Comparison of ENCODE assay signal across 8 cellular contexts in the genomic region with DNA sequence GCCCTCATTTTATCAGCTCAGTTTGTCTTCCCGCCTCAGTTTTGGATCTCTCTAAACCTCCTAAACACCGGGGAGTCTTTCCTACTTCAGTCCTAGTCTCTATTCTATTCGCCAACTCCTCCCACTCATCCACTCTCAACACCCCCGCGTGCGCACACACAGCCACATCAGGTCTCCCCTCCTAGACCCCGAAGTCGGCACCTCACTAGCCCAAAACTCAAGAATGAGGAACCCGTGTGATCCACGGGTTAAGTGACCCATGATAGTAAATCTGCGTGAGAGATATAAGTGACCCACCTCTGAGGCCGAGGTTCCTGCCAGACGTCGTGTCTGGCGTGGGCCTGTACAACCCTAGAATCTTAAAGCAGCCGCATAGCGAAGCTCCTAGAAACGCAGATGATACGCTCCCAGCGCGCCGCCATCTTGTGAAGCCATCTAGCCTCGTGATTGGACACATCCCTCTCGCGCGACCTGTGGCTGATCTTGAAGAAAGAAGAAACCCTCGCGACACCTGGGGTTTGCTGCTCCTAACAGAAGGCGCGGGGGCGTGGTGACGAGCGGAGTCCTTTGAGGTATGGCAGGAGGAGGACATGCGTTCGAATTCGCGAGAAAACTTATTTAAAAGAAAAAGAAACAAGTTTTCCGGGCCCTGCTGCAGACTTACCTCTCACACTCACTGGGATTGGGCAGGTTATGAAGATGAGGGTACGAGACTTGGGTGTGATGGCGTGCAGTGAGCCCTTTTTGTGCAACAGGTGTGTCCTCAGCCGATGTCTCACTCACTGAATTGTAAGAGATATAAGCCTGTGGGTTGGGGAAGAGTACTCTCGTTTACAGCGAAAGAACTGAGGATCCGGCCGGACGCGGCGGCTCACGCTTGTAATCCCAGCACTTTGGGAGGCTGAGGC. TPM values are rescaled to one million over a fixed set of nuclear protein-coding genes. Genes with fewer than 3 reads are reported as not detected.
DNase-seq lines count a peak whose midpoint lies in the region; ATAC-seq, FAIRE-seq and TF ChIP-seq lines count a peak whose summit lies in the region.

A gene with protein sequence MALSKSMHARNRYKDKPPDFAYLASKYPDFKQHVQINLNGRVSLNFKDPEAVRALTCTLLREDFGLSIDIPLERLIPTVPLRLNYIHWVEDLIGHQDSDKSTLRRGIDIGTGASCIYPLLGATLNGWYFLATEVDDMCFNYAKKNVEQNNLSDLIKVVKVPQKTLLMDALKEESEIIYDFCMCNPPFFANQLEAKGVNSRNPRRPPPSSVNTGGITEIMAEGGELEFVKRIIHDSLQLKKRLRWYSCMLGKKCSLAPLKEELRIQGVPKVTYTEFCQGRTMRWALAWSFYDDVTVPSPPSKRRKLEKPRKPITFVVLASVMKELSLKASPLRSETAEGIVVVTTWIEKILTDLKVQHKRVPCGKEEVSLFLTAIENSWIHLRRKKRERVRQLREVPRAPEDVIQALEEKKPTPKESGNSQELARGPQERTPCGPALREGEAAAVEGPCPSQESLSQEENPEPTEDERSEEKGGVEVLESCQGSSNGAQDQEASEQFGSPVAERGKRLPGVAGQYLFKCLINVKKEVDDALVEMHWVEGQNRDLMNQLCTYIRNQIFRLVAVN (minus strand): TSS at position 427 of the 908 bp plus-strand sequence. CDS start 9,557 bp downstream, outside the sequence.

- ATAC-seq in GM21367 (IDR thresholded peaks at IDR 0.05; ENCODE audit: unreplicated experiment) = peak; percentile 92

- H3K36me3 ChIP-seq in H1 (ENCODE audit: control insufficient read depth in 2 of 4, insufficient read depth in 4 of 4, low read length in 3 of 4) = peaks cover 0 to 5% (median 0%) of the 10 kb centered on the region in 4 experiments; a peak in 2 of 8 replicates

- FAIRE-seq in H1 (lab: Jason Lieb, UNC) = peak; percentile 95

- H3K56ac ChIP-seq in H1 (replicated peaks; ENCODE audit: insufficient read length, low read depth, low read length) = peak within 1 kb of the TSS; percentile 67

- H3K4me2 ChIP-seq in H1 (ENCODE audit: insufficient read depth in 1 of 2, low read depth in 2 of 2, low read length in 2 of 2) = peak within 1 kb of the TSS; percentile 70 to 80

- no peak within 1 kb of the TSS for H3K23ac ChIP-seq in H1 (ENCODE audit: insufficient read length)

- peak within 1 kb of the TSS; percentile 35; the same call in 1 of the 2 replicates for H2BK12ac ChIP-seq in H1 (ENCODE audit: low read depth, low read length)

- H2BK15ac ChIP-seq in H1 (ENCODE audit: low read length) = 0 out of 2 replicates have a peak within 1 kb of the TSS, but pooled peaks have one; percentile 49

- H3K4ac ChIP-seq in H1 (replicated peaks; ENCODE audit: insufficient read length, low read depth, low read length) = peak within 1 kb of the TSS; percentile 87

- H4K8ac ChIP-seq in H1 (ENCODE audit: extremely low read depth, insufficient read depth, low read length) = peak within 1 kb of the TSS; percentile 98; the same call in 1 of the 2 replicates

- POLR2A ChIA-PET in H1 (lab: Charles Lee; ENCODE audit: partially characterized antibody) = interaction anchor here (0.6 to 2.5 kb wide), 24 partner anchors 10 to 966 kb away, joined by 3 to 19 read pairs (median 4); a partner anchor contains a TSS

- peak within 1 kb of the TSS; percentile 90 for H3K27ac ChIP-seq in H1 (ENCODE audit: low read depth, low read length)

- H3K14ac ChIP-seq in H1 (ENCODE audit: insufficient read length) = peak within 1 kb of the TSS; percentile 94

- peak within 1 kb of the TSS; percentile 72; the same call in 1 of the 2 replicates for H3K18ac ChIP-seq in H1 (ENCODE audit: extremely low read depth, low read length)

- no peak for TF ChIP-seq CTCF in H1 (IDR thresholded peaks at IDR 0.05; ENCODE audit: control extremely low read depth in 1 of 3, insufficient read depth in 1 of 3, low read depth in 1 of 3, low read length in 3 of 3)

- 0 out of 2 replicates have a peak within 1 kb of the TSS, but pooled peaks have one; percentile 32 for H2AK5ac ChIP-seq in H1 (ENCODE audit: low read depth, low read length)

- H3K27me3 ChIP-seq in H1 (replicated peaks in 1 of 4; ENCODE audit: control insufficient read depth in 3 of 4, extremely low read depth in 1 of 4, insufficient read depth in 3 of 4, low read length in 3 of 4) = no peaks in the 10 kb centered on the region

- H4K20me1 ChIP-seq in H1 (replicated peaks in 1 of 2; ENCODE audit: control insufficient read depth in 1 of 2, insufficient read depth in 2 of 2, low read length in 2 of 2) = no peaks in the 10 kb centered on the region

- H4K91ac ChIP-seq in H1 (replicated peaks; ENCODE audit: insufficient read length, low read length) = peak within 1 kb of the TSS; percentile 91

- H2AFZ ChIP-seq in H1 (ENCODE audit: low read length) = peak within 1 kb of the TSS; percentile 58

- peaks cover 6% of the 10 kb centered on the region; the same call in 1 of the 2 replicates for H3K23me2 ChIP-seq in H1 (ENCODE audit: low read depth, low read length)

- peak; percentile 85 to 91; a peak in 2 of 3 replicates for TF ChIP-seq POLR2A in H1 (IDR thresholded peaks at IDR 0.05; ENCODE audit: control extremely low read depth in 1 of 2, low read depth in 2 of 2, low read length in 2 of 2)

- TF ChIP-seq EP300 in H1 (IDR thresholded peaks at IDR 0.05; ENCODE audit: borderline replicate concordance in 1 of 2, low read depth in 2 of 2, low read length in 2 of 2) = no peak

- H3K4me1 ChIP-seq in H1 (replicated peaks in 1 of 4; ENCODE audit: control insufficient read depth in 3 of 4, insufficient read depth in 4 of 4, low read length in 3 of 4) = no peaks in the 10 kb centered on the region; a peak in 2 of 7 replicates

- peaks cover 26 to 38% of the 10 kb centered on the region in 2 experiments for H3K79me2 ChIP-seq in H1 (ENCODE audit: control insufficient read depth in 1 of 2, insufficient read depth in 2 of 2, low read length in 2 of 2)

- 1% methylated on average over 49 of the region's 49 CpGs; no CpG with 5 or more reads in 1 of the 2 experiments for WGBS in H1 (ENCODE audit: extremely low coverage in 1 of 2, insufficient coverage in 1 of 2, insufficient read length in 1 of 2, insufficient replicate concordance in 2 of 2, low coverage in 1 of 2, low lambda C conversion rate in 2 of 2, missing lambda C conversion rate in 1 of 2), 2 experiments

- peaks cover 0 to 3% of the 10 kb centered on the region in 2 experiments; a peak in 1 of 4 replicates for H3K9me3 ChIP-seq in H1 (ENCODE audit: insufficient read depth in 2 of 2, low read depth in 1 of 2, low read length in 1 of 2)

- H2BK5ac ChIP-seq in H1 (ENCODE audit: low read depth, low read length) = peak within 1 kb of the TSS; percentile 89

- peak within 1 kb of the TSS; percentile 95 to 99 (median 96) for H3K9ac ChIP-seq in H1 (replicated peaks in 1 of 4; ENCODE audit: extremely low read depth in 1 of 4, low read depth in 3 of 4, low read length in 3 of 4)

- H2BK20ac ChIP-seq in H1 (ENCODE audit: low read length) = peak within 1 kb of the TSS; percentile 64; the same call in 1 of the 2 replicates

- H2BK120ac ChIP-seq in H1 (replicated peaks; ENCODE audit: low read depth, low read length) = no peak within 1 kb of the TSS

- no peak for TF ChIP-seq RAD21 in H1 (IDR thresholded peaks at IDR 0.05 in 1 of 2, conservative IDR thresholded peaks at IDR 0.05 in 1 of 2; ENCODE audit: low read depth in 2 of 2, low read length in 2 of 2)

- DNase-seq in COR-L47 (lab: John Stamatoyannopoulos, UW) (peak; percentile 94), HT1080 (ENCODE audit: low read depth) (peak; percentile 96), NOMO-1 (lab: John Stamatoyannopoulos, UW; ENCODE audit: unreplicated experiment in 2 of 2) (peak; percentile 93 to 99), H1 (ENCODE audit: low read depth in 1 of 2, low spot score in 2 of 2) (peak; percentile 84 to 95), medulla oblongata (ENCODE audit: extremely low spot score) (peak; percentile 97)
- peak; percentile 97 for DNase-seq in activated CD8-positive, alpha-beta memory T cell treated with anti-CD3 and anti-CD28 coated beads for 24 hours
- peak; percentile 97 for DNase-seq in stimulated activated CD8-positive, alpha-beta memory T cell treated with anti-CD3 and anti-CD28 coated beads, Interleukin-12 subunit alpha, Interleukin-12 subunit beta, amount 100 ng/mL, for 1 hour (ENCODE audit: low read depth)

- CTCF ChIA-PET in H1 (lab: Charles Lee; ENCODE audit: partially characterized antibody) = interaction anchor here (0.6 to 1.4 kb wide), 4 partner anchors 12 to 96 kb away, joined by 3 read pairs; no protein-coding TSS in a partner anchor

- H3K4me3 ChIP-seq in H1 (ENCODE audit: extremely low read depth in 1 of 4, insufficient read depth in 2 of 4, low read depth in 3 of 4, low read length in 4 of 4) = peak within 1 kb of the TSS; percentile 94 to 100 (median 98)

- 0 out of 2 replicates have a peak, but pooled peaks cover 6% of the 10 kb centered on the region for H3K79me1 ChIP-seq in H1 (ENCODE audit: low read depth, low read length)

- H4K5ac ChIP-seq in H1 (ENCODE audit: insufficient read length, low read depth, low read length) = peak within 1 kb of the TSS; percentile 99

TF ChIP-seq in H1, 55 proteins besides CTCF, POLR2A, EP300 and RAD21 (continues in another document):
- TF ChIP-seq JUND (IDR thresholded peaks at IDR 0.05; ENCODE audit: low read length) (no peak), SUZ12 (IDR thresholded peaks at IDR 0.05; ENCODE audit: low read length) (no peak), ZNF274 (IDR thresholded peaks at IDR 0.05; ENCODE audit: borderline replicate concordance, extremely low read depth, low read length) (no peak), SIX5 (IDR thresholded peaks at IDR 0.05; ENCODE audit: low read depth, low read length) (no peak), CBX5 (IDR thresholded peaks at IDR 0.05; ENCODE audit: low read depth, low read length) (no peak), CHD1 (IDR thresholded peaks at IDR 0.05; ENCODE audit: low read depth, low read length) (no peak; the same call in 1 of the 2 replicates), PHF8 (conservative IDR thresholded peaks at IDR 0.05; ENCODE audit: low read depth, low read length) (peak; percentile 86), CEBPB (IDR thresholded peaks at IDR 0.05; ENCODE audit: low read depth, low read length) (no peak), YY1 (IDR thresholded peaks at IDR 0.05; ENCODE audit: low read depth, low read length) (peak; percentile 98)

RNA-seq across cellular contexts. Expression of the gene that starts here (rescaled TPM):
- total RNA-seq in HT1080 (2014; rRNA removed; shearing (Covaris generic)) = 14.4 and 23.5 TPM in 2 replicates
- polyA plus RNA-seq in HT1080 (2015; cell fraction: cytosol; rRNA removed) = 15.5 and 18.9 TPM in 2 replicates
- polyA plus RNA-seq in HT1080 (2015; cell fraction: nucleus; rRNA removed) = 25.9 and 28.4 TPM in 2 replicates
- 58.1 and 59.4 TPM in 2 replicates for total RNA-seq in H1 (2021; fragmentation: NEBNext Ultra II Directional; extraction: Animal tissue kit (Norgen Biotek cat#: 25700))
- polyA plus RNA-seq in H1 (2011; rRNA removed) = 22.1 and 22.8 TPM in 2 replicates
- polyA plus RNA-seq in H1 (2011; cell fraction: cytosol; rRNA removed) = 24.5 TPM
- polyA plus RNA-seq in H1 (2011; cell fraction: nucleus; rRNA removed) = 20.6 TPM
- 30.0 to 42.8 TPM (median 32.7 TPM) in 4 replicates for polyA plus RNA-seq in H1 (2012, experiment 1 of 2)
- 10.6 TPM for polyA plus RNA-seq in H1 (2012, experiment 2 of 2)
- polyA plus RNA-seq in H1 (2013, experiment 1 of 2) = 39.6 TPM
- 41.2 TPM for polyA plus RNA-seq in H1 (2013, experiment 2 of 2)
- polyA minus RNA-seq in H1 (2011; rRNA and poly(A)+ RNA removed) = 27.1 and 38.7 TPM in 2 replicates
- 28.0 TPM for polyA minus RNA-seq in H1 (2011; cell fraction: cytosol; rRNA and poly(A)+ RNA removed)
- 32.3 TPM for polyA minus RNA-seq in H1 (2011; cell fraction: nucleus; rRNA and poly(A)+ RNA removed)

Comparison
In these comparisons a context has a peak if more than half of its experiments do, and no peak if none do; other contexts are left out.
1. Peak in every context shown above with its lines: DNase-seq, ATAC-seq, H3K4me3 ChIP-seq and H3K27ac ChIP-seq.